In genomic region chr18:59916746-59917145, GRCh38 we compare ENCODE assay signal across 13 cellular contexts.
"Had no signal": no experiment of that assay in that cellular context is flagged by ENCODE, and none has a peak within 500 bp of the region (broad histone marks: within the 10 kb centered on the region; RNA-seq: fewer than 3 reads in every experiment).

No MANE protein-coding gene starts in this region.

- H3K27ac ChIP-seq: tibial artery, WERI-Rb-1 had no signal

- ATAC-seq: heart right ventricle; stimulated activated naive CD8-positive, alpha-beta T cell treated with anti-CD3 and anti-CD28 coated beads, Interleukin-15, Interleukin-2, amounts not matched to agents 100 U/mL and 50 U/mL, for 24 hours had no signal

- H3K4me3 ChIP-seq: esophagus squamous epithelium, heart right ventricle, tibial artery had no signal

- H3K9me3 ChIP-seq: esophagus squamous epithelium had no signal

- H3K36me3 ChIP-seq: esophagus squamous epithelium, heart right ventricle, tibial artery, WERI-Rb-1 had no signal

- FAIRE-seq: urothelium cell line had no signal

- DNase-seq: activated CD4-positive, alpha-beta T cell treated with anti-CD3 and anti-CD28 coated beads for 1 hour; amniotic stem cell; effector CD8-positive, alpha-beta T cell; esophagus squamous epithelium; heart right ventricle; immature natural killer cell; left ventricle myocardium superior; stimulated activated CD4-positive, alpha-beta T cell treated with anti-CD3 and anti-CD28 coated beads, Interleukin-2, amount 100 ng/mL, for 24 hours; stimulated activated naive CD8-positive, alpha-beta T cell treated with anti-CD3 and anti-CD28 coated beads, Interleukin-15, Interleukin-2, amounts not matched to agents 100 U/mL and 50 U/mL, for 24 hours; substantia nigra; tibial artery; WERI-Rb-1 had no signal

- H3K4me1 ChIP-seq: tibial artery had no signal

- H3K27me3 ChIP-seq: esophagus squamous epithelium, heart right ventricle, tibial artery had no signal
